Comparison of ENCODE assay signal across 31 cellular contexts in genomic region chr14:54798465-54799124, GRCh38.
"Had no signal": no experiment of that assay in that cellular context is flagged by ENCODE, and none has a peak within 500 bp of the region (broad histone marks: within the 10 kb centered on the region; RNA-seq: fewer than 3 reads in every experiment).

No MANE protein-coding gene starts in this region.

- H3K27ac ChIP-seq: body of pancreas, coronary artery, dorsolateral prefrontal cortex, gastrocnemius medialis, stomach, thyroid gland, upper lobe of left lung had no signal

- ATAC-seq: activated CD8-positive, alpha-beta memory T cell treated with anti-CD3 and anti-CD28 coated beads, Interleukin-2, amount 10 ng/mL, durations not matched to agents 7 days and 5 days; activated CD8-positive, alpha-beta T cell treated with anti-CD3 and anti-CD28 coated beads for 36 hours; activated naive CD4-positive, alpha-beta T cell treated with anti-CD3 and anti-CD28 coated beads, Interleukin-2, amount 50 U/mL, for 72 hours; activated T-cell treated with anti-CD3 and anti-CD28 coated beads, Interleukin-2, amount 50 U/mL, for 72 hours; body of pancreas; effector memory CD8-positive, alpha-beta T cell; gastrocnemius medialis; left colon; natural killer cell; stimulated activated naive B cell treated with anti-CD40 and anti-IgM and Interleukin-4, amounts not matched to agents 10 μg/mL and 1 μg/mL and 100 μg/mL, for 72 hours; T-helper 17 cell; WTC11 had no signal

- FAIRE-seq: kidney had no signal

- H3K9me3 ChIP-seq: body of pancreas, gastrocnemius medialis, thyroid gland had no signal

- H3K36me3 ChIP-seq: gastrocnemius medialis, stomach, thyroid gland, upper lobe of left lung had no signal

- H3K4me3 ChIP-seq: body of pancreas, coronary artery, dorsolateral prefrontal cortex, gastrocnemius medialis, stomach, thyroid gland, upper lobe of left lung had no signal

- DNase-seq: activated CD4-positive, alpha-beta T cell treated with anti-CD3 and anti-CD28 coated beads for 1 hour; activated CD4-positive, alpha-beta T cell treated with anti-CD3 and anti-CD28 coated beads, Interleukin-2, amount 50 U/mL, for 1 hour; activated CD8-positive, alpha-beta memory T cell treated with anti-CD3 and anti-CD28 coated beads, Interleukin-2, amount 10 ng/mL, durations not matched to agents 7 days and 5 days; activated CD8-positive, alpha-beta T cell treated with anti-CD3 and anti-CD28 coated beads for 36 hours; activated naive CD4-positive, alpha-beta T cell; activated T-cell treated with anti-CD3 and anti-CD28 coated beads for 4 hours; activated T-cell treated with anti-CD3 and anti-CD28 coated beads, Interleukin-2, amount 50 U/mL, for 72 hours; anterior cingulate cortex; body of pancreas; cerebellar nuclear complex; dorsolateral prefrontal cortex; effector memory CD8-positive, alpha-beta T cell; erythroblast; gastrocnemius medialis; hippocampal formation; kidney; left colon; natural killer cell; posterior cingulate gyrus; right cardiac atrium; stimulated activated CD4-positive, alpha-beta T cell treated with anti-CD3 and anti-CD28 coated beads, Interleukin-15, amount 100 ng/mL, for 24 hours; stimulated activated CD4-positive, alpha-beta T cell treated with anti-CD3 and anti-CD28 coated beads, Interleukin-2, amount 100 ng/mL, for 24 hours; stimulated activated naive B cell treated with anti-CD40 and anti-IgM and Interleukin-4, amounts not matched to agents 10 μg/mL and 1 μg/mL and 100 μg/mL, for 72 hours; stomach; T-helper 17 cell; T1000; thyroid gland; upper lobe of left lung had no signal

- H3K27me3 ChIP-seq: body of pancreas, dorsolateral prefrontal cortex, gastrocnemius medialis, stomach, thyroid gland, upper lobe of left lung had no signal

- H3K4me1 ChIP-seq: body of pancreas, gastrocnemius medialis, stomach, thyroid gland, upper lobe of left lung had no signal
